In genomic region chr10:50470345-50470744, GRCh38 we compare ENCODE assay signal across 9 cellular contexts.
DNase-seq lines count a peak whose midpoint lies in the region; ATAC-seq lines count a peak whose summit lies in the region.
"Had no signal": no experiment of that assay in that cellular context is flagged by ENCODE, and none has a peak within 500 bp of the region (broad histone marks: within the 10 kb centered on the region; RNA-seq: fewer than 3 reads in every experiment).

No MANE protein-coding gene starts in this region.

- H2BK15ac ChIP-seq in neuronal stem cell (ENCODE audit: low read length), result no peak overlapping the region

- no peaks in the 10 kb centered on the region for H3K9me3 Mint-ChIP-seq in CD8-positive, alpha-beta memory T cell

- no peak overlapping the region for H2BK12ac ChIP-seq in neuronal stem cell (ENCODE audit: low read length)

- DNase-seq in CD8-positive, alpha-beta memory T cell, result no peak
- DNase-seq in glomerular visceral epithelial cell (ENCODE audit: extremely low spot score) (peak; percentile 11), neuronal stem cell (ENCODE audit: low spot score) (no peak)
- no peak for DNase-seq in stimulated activated CD4-positive, alpha-beta T cell treated with anti-CD3 and anti-CD28 coated beads, Interleukin-2, amount 100 ng/mL, for 48 hours
- no peak for DNase-seq in activated effector memory CD4-positive, alpha-beta T cell treated with Interleukin-2 at 50 U/mL for 16 hours
- no peak for DNase-seq in stimulated activated CD4-positive, alpha-beta T cell treated with anti-CD3 and anti-CD28 coated beads, Interleukin-4, amount 100 ng/mL, for 4 hours

- no peaks in the 10 kb centered on the region for H3K9me3 ChIP-seq in CD8-positive, alpha-beta memory T cell (ENCODE audit: low read length)
- no peaks in the 10 kb centered on the region for H3K9me3 ChIP-seq in neuronal stem cell (replicated peaks in 1 of 2; ENCODE audit: control insufficient read depth in 2 of 2, insufficient read depth in 1 of 2, low read depth in 1 of 2, low read length in 2 of 2)

- H3K4me1 Mint-ChIP-seq in CD8-positive, alpha-beta memory T cell, result peaks cover 45 to 87% (median 84%) of the 10 kb centered on the region in 3 donors

- H3K36me3 ChIP-seq in CD8-positive, alpha-beta memory T cell (ENCODE audit: insufficient read depth, low read length), result peaks cover 4% of the 10 kb centered on the region
- no peaks in the 10 kb centered on the region for H3K36me3 ChIP-seq in neuronal stem cell (replicated peaks in 1 of 2; ENCODE audit: control insufficient read depth in 2 of 2, insufficient read depth in 2 of 2, low read length in 2 of 2)

- no peak overlapping the region for H3K4ac ChIP-seq in neuronal stem cell (ENCODE audit: low read length)

- H2BK5ac ChIP-seq in neuronal stem cell (ENCODE audit: low read length), result no peak overlapping the region

- H2BK120ac ChIP-seq in neuronal stem cell (ENCODE audit: low read depth, low read length), result no peak overlapping the region

- no peaks in the 10 kb centered on the region for H3K27me3 ChIP-seq in CD8-positive, alpha-beta memory T cell (ENCODE audit: insufficient read depth, low read length, poor library complexity, severe bottlenecking)
- no peaks in the 10 kb centered on the region for H3K27me3 ChIP-seq in neuronal stem cell (ENCODE audit: control insufficient read depth in 3 of 3, insufficient read depth in 3 of 3, low read depth in 1 of 3, low read length in 3 of 3)

- no peaks in the 10 kb centered on the region for H3K79me1 ChIP-seq in neuronal stem cell (ENCODE audit: low read depth, low read length)

- no peaks in the 10 kb centered on the region for H3K27me3 Mint-ChIP-seq in CD8-positive, alpha-beta memory T cell

- no peak overlapping the region for H3K23ac ChIP-seq in neuronal stem cell (ENCODE audit: low read depth, low read length, poor library complexity)

- H3K9ac ChIP-seq in neuronal stem cell (ENCODE audit: low read depth, low read length, poor library complexity), result no peak overlapping the region

- H4K8ac ChIP-seq in neuronal stem cell (ENCODE audit: low read depth, low read length), result no peak overlapping the region

- no peak overlapping the region for H2AK5ac ChIP-seq in neuronal stem cell (ENCODE audit: low read depth, low read length)

- H3K4me3 Mint-ChIP-seq in CD8-positive, alpha-beta memory T cell, result peak overlapping the region in 1 of 7 donors; percentile 1

- H3K4me1 ChIP-seq in CD8-positive, alpha-beta memory T cell (ENCODE audit: insufficient read depth, low read length), result peaks cover 18% of the 10 kb centered on the region
- H3K4me1 ChIP-seq in neuronal stem cell (ENCODE audit: control insufficient read depth in 2 of 2, insufficient read depth in 1 of 2, low read depth in 1 of 2, low read length in 2 of 2), result no peaks in the 10 kb centered on the region

- peak overlapping the region in 5 of 8 donors; percentile 0 to 97 (median 37) for H3K27ac Mint-ChIP-seq in CD8-positive, alpha-beta memory T cell

- CTCF ChIA-PET in CD8-positive, alpha-beta memory T cell (lab: Charles Lee), result no interaction called here

- ATAC-seq in GM21360 (IDR thresholded peaks at IDR 0.05; ENCODE audit: unreplicated experiment) (peak; percentile 56), HG03520 (IDR thresholded peaks at IDR 0.05; ENCODE audit: unreplicated experiment) (peak; percentile 54)

- no peak overlapping the region for H4K91ac ChIP-seq in neuronal stem cell (ENCODE audit: low read depth, low read length, poor library complexity)

- no peak overlapping the region for H3K4me3 ChIP-seq in CD8-positive, alpha-beta memory T cell (ENCODE audit: low read length)
- no peak overlapping the region for H3K4me3 ChIP-seq in neuronal stem cell (ENCODE audit: low read length in 2 of 2)

- H3K4me2 ChIP-seq in neuronal stem cell (ENCODE audit: insufficient read depth, low read length, poor library complexity, severe bottlenecking), result no peak overlapping the region

- peaks cover 3 to 4% (median 4%) of the 10 kb centered on the region in 3 donors for H3K36me3 Mint-ChIP-seq in CD8-positive, alpha-beta memory T cell

- H3K27ac ChIP-seq in CD8-positive, alpha-beta memory T cell (ENCODE audit: low read depth, low read length), result no peak overlapping the region
- H3K27ac ChIP-seq in neuronal stem cell (replicated peaks; ENCODE audit: low read length), result no peak overlapping the region
- H3K27ac ChIP-seq: epithelial cell of prostate had no signal

- H2AFZ ChIP-seq in neuronal stem cell (ENCODE audit: low read length), result no peak overlapping the region

- POLR2A ChIA-PET in CD8-positive, alpha-beta memory T cell (lab: Charles Lee), result no interaction called here

- no peak overlapping the region for H3K18ac ChIP-seq in neuronal stem cell (ENCODE audit: low read length)

- H3K14ac ChIP-seq in neuronal stem cell (ENCODE audit: low read length), result no peak overlapping the region
